ENCODE assay signal across 18 cellular contexts in the genomic region with DNA sequence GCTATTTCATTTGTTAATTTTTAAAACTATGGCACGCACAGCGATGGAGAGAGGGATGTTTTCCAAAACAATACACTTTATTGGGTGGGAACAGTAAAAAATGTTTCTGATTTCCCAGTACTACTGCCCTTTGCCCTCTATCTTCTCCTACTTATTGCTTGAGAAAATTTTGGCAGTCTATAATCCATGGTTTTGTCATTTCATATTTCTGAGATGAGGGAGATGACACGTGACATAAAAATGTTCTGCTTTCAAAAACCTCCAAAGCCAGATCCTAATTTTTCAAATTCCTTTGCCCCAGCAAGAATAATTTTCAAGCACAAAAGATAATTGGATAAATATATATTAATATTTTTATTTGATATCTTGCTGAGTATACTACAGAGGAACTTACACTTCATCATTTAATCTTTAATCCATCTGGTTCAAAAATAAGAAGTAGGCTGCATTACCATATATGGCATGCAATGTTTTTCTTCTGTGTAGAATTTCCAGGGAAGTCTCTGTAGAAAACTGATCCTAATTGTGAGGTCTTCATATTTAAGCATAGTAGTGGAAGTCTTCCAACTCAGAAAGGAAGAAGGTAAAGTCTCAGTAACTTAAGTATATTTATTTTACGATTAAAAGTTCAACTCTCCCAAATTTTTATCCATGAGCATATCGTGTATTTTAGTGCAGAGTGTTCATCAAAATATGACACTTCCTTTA.
A peak's percentile ranks its signal among the peaks of the same experiment; 100 is the strongest.
DNase-seq lines count a peak whose midpoint lies in the region; ATAC-seq, FAIRE-seq and TF ChIP-seq lines count a peak whose summit lies in the region.
"Had no signal": no experiment of that assay in that cellular context is flagged by ENCODE, and none has a peak within 500 bp of the region (broad histone marks: within the 10 kb centered on the region; RNA-seq: fewer than 3 reads in every experiment).

No MANE protein-coding gene starts in this region.

- TF ChIP-seq POLR2A in H54 (IDR thresholded peaks at IDR 0.05; ENCODE audit: low read depth, low read length), result no peak
- TF ChIP-seq POLR2A in gastroesophageal sphincter (IDR thresholded peaks at IDR 0.05), result no peak

- H3K9me3 ChIP-seq in gastroesophageal sphincter, result no peaks in the 10 kb centered on the region
- H3K9me3 ChIP-seq: stomach, upper lobe of right lung had no signal

- H3K27me3 ChIP-seq in gastroesophageal sphincter, result no peaks in the 10 kb centered on the region
- H3K27me3 ChIP-seq: stomach, upper lobe of right lung had no signal

- TF ChIP-seq EP300 in gastroesophageal sphincter (IDR thresholded peaks at IDR 0.05), result no peak

- TF ChIP-seq CTCF in fibroblast of mammary gland (conservative IDR thresholded peaks at IDR 0.05; ENCODE audit: control insufficient read depth, insufficient read depth, low read depth, low read length), result no peak
- TF ChIP-seq CTCF in retinal pigment epithelial cell (conservative IDR thresholded peaks at IDR 0.05; ENCODE audit: low read depth, low read length), result no peak
- no peak for TF ChIP-seq CTCF in gastroesophageal sphincter (IDR thresholded peaks at IDR 0.05)

- H3K4me3 ChIP-seq in fibroblast of mammary gland (ENCODE audit: control insufficient read depth, low read depth, low read length) (no peak overlapping the region), retinal pigment epithelial cell (ENCODE audit: low read length) (no peak overlapping the region), gastroesophageal sphincter (no peak overlapping the region)
- H3K4me3 ChIP-seq: stomach, upper lobe of right lung had no signal

- peak; percentile 30 for FAIRE-seq in H54 (lab: Jason Lieb, UNC)
- FAIRE-seq: bronchial epithelial cell had no signal

- DNase-seq in H54 (ENCODE audit: insufficient read length, low spot score) (peak; percentile 3), amniotic stem cell (lab: John Stamatoyannopoulos, UW) (peak; percentile 52), fibroblast of mammary gland (ENCODE audit: low read depth) (peak; percentile 24), retinal pigment epithelial cell (ENCODE audit: low read depth) (peak; percentile 57), occipital lobe (lab: John Stamatoyannopoulos, UW) (no peak)
- DNase-seq: activated naive CD8-positive, alpha-beta T cell treated with anti-CD3 and anti-CD28 coated beads for 36 hours; H9; left cardiac atrium; NCI-H2107; NCI-H510A; stimulated activated CD4-positive, alpha-beta T cell treated with anti-CD3 and anti-CD28 coated beads, Interleukin-4, amount 100 ng/mL, for 4 hours; stomach; upper lobe of right lung had no signal

- no peaks in the 10 kb centered on the region for H3K36me3 ChIP-seq in gastroesophageal sphincter
- H3K36me3 ChIP-seq: stomach, upper lobe of right lung had no signal

- 46 to 60% methylated on average over 5 of the region's 5 CpGs for WGBS in gastroesophageal sphincter (ENCODE audit: low coverage in 1 of 2), 2 donors

- ATAC-seq in GM21723 (IDR thresholded peaks at IDR 0.05; ENCODE audit: unreplicated experiment) (no peak), GM18909 (IDR thresholded peaks at IDR 0.05; ENCODE audit: poor library complexity, unreplicated experiment) (no peak), gastroesophageal sphincter (no peak)
- ATAC-seq: upper lobe of right lung had no signal

- H3K4me1 ChIP-seq in gastroesophageal sphincter, result no peaks in the 10 kb centered on the region
- H3K4me1 ChIP-seq: stomach, upper lobe of right lung had no signal

- no peak overlapping the region for H3K27ac ChIP-seq in gastroesophageal sphincter
- H3K27ac ChIP-seq: RWPE1, stomach, upper lobe of right lung had no signal
